29 cellular contexts compared by ENCODE assay signal in the genomic region with DNA sequence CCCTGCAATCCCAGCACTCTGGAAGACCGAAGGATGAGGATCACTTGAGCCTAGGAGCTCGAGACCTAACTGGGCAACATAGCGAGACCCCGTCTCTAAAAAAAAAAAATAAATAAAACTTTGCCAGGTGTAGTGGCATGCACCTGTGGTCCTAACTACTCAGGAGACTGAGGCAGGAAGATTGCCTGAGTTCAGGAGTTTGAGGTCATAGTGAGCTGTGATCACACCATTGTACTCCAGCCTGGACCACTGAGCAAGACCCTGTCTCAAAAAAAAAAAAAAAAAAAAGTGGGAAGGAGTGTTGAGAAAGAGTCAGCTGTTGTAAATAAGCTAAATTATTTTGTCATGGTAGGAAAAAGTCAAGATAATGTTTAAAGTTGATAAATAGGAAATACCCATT.
"Had no signal": no experiment of that assay in that cellular context is flagged by ENCODE, and none has a peak within 500 bp of the region (broad histone marks: within the 10 kb centered on the region; RNA-seq: fewer than 3 reads in every experiment).

No MANE protein-coding gene starts in this region.

- ATAC-seq: naive thymus-derived CD8-positive, alpha-beta T cell; natural killer cell treated with Interleukin-12 subunit alpha and Interleukin-12 subunit beta and Interleukin-15 and Interleukin-18, amount 100 ng/mL, for 72 hours; pancreas; right cardiac atrium; right lobe of liver; stimulated activated naive CD8-positive, alpha-beta T cell treated with anti-CD3 and anti-CD28 coated beads, Interleukin-15, amount 100 ng/mL, for 72 hours; stimulated activated naive CD8-positive, alpha-beta T cell treated with anti-CD3 and anti-CD28 coated beads, Interleukin-15, Interleukin-2, amounts not matched to agents 100 U/mL and 50 U/mL, for 24 hours; upper lobe of right lung had no signal

- H3K4me1 ChIP-seq: pancreas, psoas muscle, right lobe of liver, sigmoid colon, suprapubic skin, testis, tibial artery, upper lobe of right lung, uterus had no signal

- FAIRE-seq: pancreas, small intestine had no signal

- H3K27me3 Mint-ChIP-seq: naive thymus-derived CD8-positive, alpha-beta T cell; progenitor cell of endocrine pancreas; stimulated activated naive CD8-positive, alpha-beta T cell treated with anti-CD3 and anti-CD28 coated beads, Interleukin-15, amount 100 ng/mL, for 72 hours; type B pancreatic cell had no signal

- H3K4me3 ChIP-seq: pancreas, psoas muscle, right lobe of liver, sigmoid colon, suprapubic skin, testis, tibial artery, transverse colon, upper lobe of right lung, uterus had no signal

- H3K36me3 ChIP-seq: neutrophil, pancreas, right lobe of liver, sigmoid colon, suprapubic skin, tibial artery, transverse colon, upper lobe of right lung, uterus had no signal

- H3K9me3 ChIP-seq: neutrophil, pancreas, psoas muscle, right lobe of liver, sigmoid colon, suprapubic skin, testis, tibial artery, transverse colon, upper lobe of right lung, uterus had no signal

- H3K27me3 ChIP-seq: neutrophil, pancreas, right lobe of liver, sigmoid colon, suprapubic skin, testis, tibial artery, transverse colon, upper lobe of right lung, uterus had no signal

- DNase-seq: naive thymus-derived CD8-positive, alpha-beta T cell; nephron progenitor cell; nucleus accumbens; pancreas; psoas muscle; right cardiac atrium; right lobe of liver; sigmoid colon; stimulated activated CD4-positive, alpha-beta T cell treated with anti-CD3 and anti-CD28 coated beads, Interleukin-15, amount 100 ng/mL, for 24 hours; stimulated activated CD4-positive, alpha-beta T cell treated with anti-CD3 and anti-CD28 coated beads, Interleukin-2, amount 100 ng/mL, for 24 hours; stimulated activated CD4-positive, alpha-beta T cell treated with anti-CD3 and anti-CD28 coated beads, Interleukin-2, amount 100 ng/mL, for 48 hours; stimulated activated CD4-positive, alpha-beta T cell treated with anti-CD3 and anti-CD28 coated beads, Interleukin-4, amount 100 ng/mL, for 24 hours; stimulated activated naive CD4-positive, alpha-beta T cell; stimulated activated naive CD8-positive, alpha-beta T cell treated with anti-CD3 and anti-CD28 coated beads, Interleukin-15, amount 100 ng/mL, for 72 hours; stimulated activated naive CD8-positive, alpha-beta T cell treated with anti-CD3 and anti-CD28 coated beads, Interleukin-15, Interleukin-2, amounts not matched to agents 100 U/mL and 50 U/mL, for 24 hours; substantia nigra; testis; tibial artery; transverse colon; upper lobe of right lung; uterus had no signal

- H3K36me3 Mint-ChIP-seq: naive thymus-derived CD8-positive, alpha-beta T cell; natural killer cell treated with Interleukin-12 subunit alpha and Interleukin-12 subunit beta and Interleukin-15 and Interleukin-18, amount 100 ng/mL, for 72 hours; stimulated activated effector memory CD8-positive, alpha-beta T cell treated with anti-CD3 and anti-CD28 coated beads, Interleukin-12 subunit alpha, Interleukin-12 subunit beta, amount 100 ng/mL, for 72 hours; type B pancreatic cell had no signal

- H3K27ac ChIP-seq: neutrophil, pancreas, psoas muscle, right lobe of liver, sigmoid colon, suprapubic skin, testis, tibial artery, transverse colon, upper lobe of right lung, uterus had no signal

- H3K9me3 Mint-ChIP-seq: naive thymus-derived CD8-positive, alpha-beta T cell; natural killer cell treated with Interleukin-12 subunit alpha and Interleukin-12 subunit beta and Interleukin-15 and Interleukin-18, amount 100 ng/mL, for 72 hours; neural crest cell; stimulated activated effector memory CD8-positive, alpha-beta T cell treated with anti-CD3 and anti-CD28 coated beads, Interleukin-12 subunit alpha, Interleukin-12 subunit beta, amount 100 ng/mL, for 72 hours; stimulated activated naive CD8-positive, alpha-beta T cell treated with anti-CD3 and anti-CD28 coated beads, Interleukin-15, amount 100 ng/mL, for 72 hours; type B pancreatic cell had no signal

- H3K4me3 Mint-ChIP-seq: naive thymus-derived CD8-positive, alpha-beta T cell; natural killer cell treated with Interleukin-12 subunit alpha and Interleukin-12 subunit beta and Interleukin-15 and Interleukin-18, amount 100 ng/mL, for 72 hours; nephron progenitor cell; neural crest cell; stimulated activated effector memory CD8-positive, alpha-beta T cell treated with anti-CD3 and anti-CD28 coated beads, Interleukin-12 subunit alpha, Interleukin-12 subunit beta, amount 100 ng/mL, for 72 hours; stimulated activated naive CD8-positive, alpha-beta T cell treated with anti-CD3 and anti-CD28 coated beads, Interleukin-15, amount 100 ng/mL, for 72 hours; type B pancreatic cell had no signal

- H3K27ac Mint-ChIP-seq: naive thymus-derived CD8-positive, alpha-beta T cell; natural killer cell treated with Interleukin-12 subunit alpha and Interleukin-12 subunit beta and Interleukin-15 and Interleukin-18, amount 100 ng/mL, for 72 hours; nephron progenitor cell; progenitor cell of endocrine pancreas; stimulated activated effector memory CD8-positive, alpha-beta T cell treated with anti-CD3 and anti-CD28 coated beads, Interleukin-12 subunit alpha, Interleukin-12 subunit beta, amount 100 ng/mL, for 72 hours; stimulated activated naive CD8-positive, alpha-beta T cell treated with anti-CD3 and anti-CD28 coated beads, Interleukin-15, amount 100 ng/mL, for 72 hours; type B pancreatic cell had no signal
